ENCODE assay signal across 22 cellular contexts in genomic region chr3:64019879-64020278, GRCh38.
"Had no signal": no experiment of that assay in that cellular context is flagged by ENCODE, and none has a peak within 500 bp of the region (broad histone marks: within the 10 kb centered on the region; RNA-seq: fewer than 3 reads in every experiment).

No MANE protein-coding gene starts in this region.

- H3K9me3 ChIP-seq: SK-N-SH had no signal

- H3K9ac ChIP-seq: SK-N-SH had no signal

- ATAC-seq: HepG2, Panc1, PC-3 had no signal

- H3K4me2 ChIP-seq: SK-N-SH had no signal

- H3K9me2 ChIP-seq: SK-N-SH had no signal

- FAIRE-seq: HepG2 had no signal

- DNase-seq: IMR-90, Kasumi-1, KG1, MV-4-11, NCI-H1092, NCI-H1105 treated with DMSO at 0.1 percent for 48 hours, NCI-H1417 treated with DMSO at 0.1 percent for 48 hours, NCI-H146, NCI-H1694 treated with DMSO at 0.1 percent for 48 hours, NCI-H1930, NCI-H2081, NCI-H2107, NCI-H2227 treated with DMSO at 0.1 percent for 48 hours, NCI-H524, NCI-H526 treated with DMSO at 0.1 percent for 48 hours, NCI-H748 treated with DMSO at 0.1 percent for 48 hours, PC-3, SHP77, SK-N-SH had no signal

- H3K27ac ChIP-seq: RWPE1 had no signal
